In genomic region chr4:38868055-38868965, GRCh38 we compare ENCODE assay signal across 8 cellular contexts. TPM values are rescaled to one million over a fixed set of nuclear protein-coding genes. Genes with fewer than 3 reads are reported as not detected.
DNase-seq lines count a peak whose midpoint lies in the region; ATAC-seq and TF ChIP-seq lines count a peak whose summit lies in the region.

No MANE protein-coding gene starts in this region.

- no peak for TF ChIP-seq CTCF in nephron (IDR thresholded peaks at IDR 0.05; ENCODE audit: unreplicated experiment in 3 of 3)

- in situ Hi-C loops in SK-MEL-5 (cut with HindIII; ENCODE audit: low pct_unique_long_range_greater_than_20kb, low sequenced_read_pairs): no loop called here

- H3K27ac Mint-ChIP-seq in nephron: peak overlapping the region; percentile 89 to 97 (median 96)

- peaks cover 2% of the 10 kb centered on the region for H3K9me3 Mint-ChIP-seq in nephron

- H3K36me3 Mint-ChIP-seq in nephron (ENCODE audit: low read depth): peaks cover 12% of the 10 kb centered on the region

- no peak for ATAC-seq in HG03196 (IDR thresholded peaks at IDR 0.05; ENCODE audit: unreplicated experiment)

- H3K4me3 Mint-ChIP-seq in nephron: peak overlapping the region; percentile 83 to 96 (median 90)

- DNase-seq in NCI-H2227 (lab: John Stamatoyannopoulos, UW; ENCODE audit: unreplicated experiment) (peak; percentile 3), NCI-H2227 treated with DMSO at 0.1 percent for 48 hours (lab: John Stamatoyannopoulos, UW) (no peak), SK-MEL-5 (ENCODE audit: low read depth, low spot score) (peak; percentile 37), fibroblast of gingiva (ENCODE audit: low read depth) (peak; percentile 26), NCI-H345 treated with DMSO at 0.1 percent for 48 hours (lab: John Stamatoyannopoulos, UW; ENCODE audit: unreplicated experiment) (no peak), amniotic stem cell (lab: John Stamatoyannopoulos, UW) (no peak)

- peaks cover 36% of the 10 kb centered on the region for H3K4me1 Mint-ChIP-seq in nephron

- no peaks in the 10 kb centered on the region for H3K27me3 Mint-ChIP-seq in nephron (ENCODE audit: low read depth)

RNA-seq across cellular contexts. Expression of gene FAM114A1, which starts 0.7 kb away (rescaled TPM):
- 33.0 and 38.6 TPM in 2 replicates for total RNA-seq in SK-MEL-5 (2014; rRNA removed; shearing (Covaris generic))
- polyA plus RNA-seq in SK-MEL-5 (2015; cell fraction: cytosol; rRNA removed): 20.1 and 21.9 TPM in 2 replicates
- 8.8 and 15.2 TPM in 2 replicates for polyA plus RNA-seq in SK-MEL-5 (2015; cell fraction: nucleus; rRNA removed)

RNA-seq across cellular contexts. Expression of gene TLR6, which starts 11.7 kb away (rescaled TPM):
- total RNA-seq in SK-MEL-5 (2014; rRNA removed; shearing (Covaris generic)): 6.8 and 7.8 TPM in 2 replicates
- polyA plus RNA-seq in SK-MEL-5 (2015; cell fraction: cytosol; rRNA removed): 4.4 and 6.5 TPM in 2 replicates
- 15.6 and 19.6 TPM in 2 replicates for polyA plus RNA-seq in SK-MEL-5 (2015; cell fraction: nucleus; rRNA removed)

Comparison
In these comparisons a context has a peak if more than half of its experiments do, and no peak if none do; other contexts are left out.
1. DNase-seq: peak in NCI-H2227 (single experiment), SK-MEL-5 (single experiment) and fibroblast of gingiva (single experiment); none in NCI-H2227 treated with DMSO at 0.1 percent for 48 hours (single experiment), NCI-H345 treated with DMSO at 0.1 percent for 48 hours (single experiment) and amniotic stem cell (single experiment).